Comparison of ENCODE assay signal across 8 cellular contexts in genomic region chr9:72952914-72953313, GRCh38. TPM values are rescaled to one million over a fixed set of nuclear protein-coding genes. Genes with fewer than 3 reads are reported as not detected.
DNase-seq lines count a peak whose midpoint lies in the region; TF ChIP-seq lines count a peak whose summit lies in the region.

Gene ALDH1A1, minus strand, starts transcription at chr9:72953053. Its CDS starts 53 bp downstream, at chr9:72953000.

- H3K4me2 ChIP-seq in parathyroid adenoma (ENCODE audit: low read length) = peak within 1 kb of the TSS; percentile 51

- H3K27me3 ChIP-seq in Caco-2 (replicated peaks; ENCODE audit: control insufficient read depth, insufficient read depth, low read length) (no peaks in the 10 kb centered on the region), parathyroid adenoma (ENCODE audit: control insufficient read depth, insufficient read depth, low read length) (no peaks in the 10 kb centered on the region)

- TF ChIP-seq CTCF in Caco-2 (IDR thresholded peaks at IDR 0.05; ENCODE audit: insufficient read depth in 1 of 2, low read depth in 1 of 2, low read length in 1 of 2, severe bottlenecking in 1 of 2, unreplicated experiment in 1 of 2) = no peak
- TF ChIP-seq CTCF in fibroblast of the aortic adventitia (IDR thresholded peaks at IDR 0.05; ENCODE audit: insufficient read depth, low read length) = no peak
- no peak for TF ChIP-seq CTCF in parathyroid adenoma (IDR thresholded peaks at IDR 0.05)

- no peaks in the 10 kb centered on the region for H3K79me2 ChIP-seq in parathyroid adenoma

- peaks cover 8% of the 10 kb centered on the region for H3K4me1 Mint-ChIP-seq in Caco-2 (ENCODE audit: low read depth, unreplicated experiment)
- peaks cover 13% of the 10 kb centered on the region for H3K4me1 Mint-ChIP-seq in activated naive CD8-positive, alpha-beta T cell treated with anti-CD3 and anti-CD28 coated beads for 36 hours

- CTCF ChIA-PET in Caco-2 (lab: Charles Lee) = no interaction called here

- H3K27ac ChIP-seq in parathyroid adenoma = no peak within 1 kb of the TSS

- no peaks in the 10 kb centered on the region for H3K9me3 ChIP-seq in Caco-2
- H3K9me3 ChIP-seq in parathyroid adenoma (ENCODE audit: control insufficient read depth, low read length) = no peaks in the 10 kb centered on the region

- POLR2A ChIA-PET in Caco-2 (lab: Charles Lee) = no interaction called here

- peak; percentile 1 to 23 for DNase-seq in Caco-2
- peak; percentile 89 for DNase-seq in NCI-H748 treated with DMSO at 0.1 percent for 48 hours (lab: John Stamatoyannopoulos, UW)
- DNase-seq in fibroblast of the aortic adventitia (ENCODE audit: low read depth) = peak; percentile 20
- no peak for DNase-seq in dedifferentiated amniotic fluid mesenchymal stem cell (ENCODE audit: extremely low spot score)
- DNase-seq in epidermal melanocyte (ENCODE audit: insufficient read length, low spot score) = no peak
- DNase-seq in stimulated activated CD4-positive, alpha-beta T cell treated with anti-CD3 and anti-CD28 coated beads, Interleukin-12 subunit alpha, Interleukin-12 subunit beta, amount 100 ng/mL, for 4 hours = no peak
- no peak for DNase-seq in activated naive CD8-positive, alpha-beta T cell treated with anti-CD3 and anti-CD28 coated beads for 36 hours

- intact Hi-C loops in Caco-2 (cut with micrococcal nuclease; ENCODE audit: unreplicated experiment) = loop anchor here (1.0 to 5.0 kb wide), 2 partner anchors 30 to 81 kb away; no protein-coding TSS in a partner anchor

- no peak within 1 kb of the TSS for H2AFZ ChIP-seq in parathyroid adenoma

- H3K4me3 ChIP-seq in Caco-2 (ENCODE audit: low read depth, low read length) (peak within 1 kb of the TSS; percentile 36), fibroblast of the aortic adventitia (ENCODE audit: low read depth, low read length) (peak within 1 kb of the TSS; percentile 32), parathyroid adenoma (ENCODE audit: low read depth, low read length) (no peak within 1 kb of the TSS)

- no peaks in the 10 kb centered on the region for H3K9me3 Mint-ChIP-seq in Caco-2 (ENCODE audit: unreplicated experiment)
- peaks cover 2% of the 10 kb centered on the region for H3K9me3 Mint-ChIP-seq in activated naive CD8-positive, alpha-beta T cell treated with anti-CD3 and anti-CD28 coated beads for 36 hours

- no peak within 1 kb of the TSS for H3K9ac ChIP-seq in parathyroid adenoma

- peak within 1 kb of the TSS; percentile 77 for H3K4me3 Mint-ChIP-seq in Caco-2 (ENCODE audit: unreplicated experiment)
- H3K4me3 Mint-ChIP-seq in activated naive CD8-positive, alpha-beta T cell treated with anti-CD3 and anti-CD28 coated beads for 36 hours = no peak within 1 kb of the TSS

- H3K4me1 ChIP-seq in Caco-2 (no peaks in the 10 kb centered on the region), parathyroid adenoma (no peaks in the 10 kb centered on the region)

- H3K36me3 Mint-ChIP-seq in Caco-2 (ENCODE audit: insufficient read depth, unreplicated experiment) = no peaks in the 10 kb centered on the region
- H3K36me3 Mint-ChIP-seq in activated naive CD8-positive, alpha-beta T cell treated with anti-CD3 and anti-CD28 coated beads for 36 hours = no peaks in the 10 kb centered on the region

- no peak within 1 kb of the TSS for H3K27ac Mint-ChIP-seq in Caco-2 (ENCODE audit: unreplicated experiment)
- H3K27ac Mint-ChIP-seq in activated naive CD8-positive, alpha-beta T cell treated with anti-CD3 and anti-CD28 coated beads for 36 hours = no peak within 1 kb of the TSS

- BruUV-seq in Caco-2 (replicated peaks; lab: Mats Ljungman, UMichigan) = no TSS peak

- no peaks in the 10 kb centered on the region for H3K27me3 Mint-ChIP-seq in Caco-2 (ENCODE audit: insufficient read depth, unreplicated experiment)
- peaks cover 39% of the 10 kb centered on the region for H3K27me3 Mint-ChIP-seq in activated naive CD8-positive, alpha-beta T cell treated with anti-CD3 and anti-CD28 coated beads for 36 hours

- no peaks in the 10 kb centered on the region for H3K36me3 ChIP-seq in Caco-2 (ENCODE audit: control insufficient read depth, insufficient read depth, low read length)
- no peaks in the 10 kb centered on the region for H3K36me3 ChIP-seq in parathyroid adenoma (ENCODE audit: control insufficient read depth, insufficient read depth, low read length)

RNA-seq across cellular contexts. Expression of gene ALDH1A1, which starts in this region (rescaled TPM):
- total RNA-seq in Caco-2 (2022) (104 and 119 TPM in 2 replicates), fibroblast of the aortic adventitia (ENCODE audit: low replicate concordance) (8.8 and 65.4 TPM in 2 replicates)
- not detected for total RNA-seq in activated naive CD8-positive, alpha-beta T cell treated with anti-CD3 and anti-CD28 coated beads for 36 hours

Comparison
In these comparisons a context has a peak if more than half of its experiments do, and no peak if none do; other contexts are left out.
1. DNase-seq: peak in Caco-2 (2 of 2), NCI-H748 treated with DMSO at 0.1 percent for 48 hours (single experiment) and fibroblast of the aortic adventitia (single experiment); none in dedifferentiated amniotic fluid mesenchymal stem cell (single experiment), epidermal melanocyte (single experiment), stimulated activated CD4-positive, alpha-beta T cell treated with anti-CD3 and anti-CD28 coated beads, Interleukin-12 subunit alpha, Interleukin-12 subunit beta, amount 100 ng/mL, for 4 hours (single experiment) and activated naive CD8-positive, alpha-beta T cell treated with anti-CD3 and anti-CD28 coated beads for 36 hours (single experiment).